ENCODE assay signal across 28 cellular contexts in genomic region chr5:43638556-43638955, GRCh38. TPM values are rescaled to one million over a fixed set of nuclear protein-coding genes. Genes with fewer than 3 reads are reported as not detected.
A peak's percentile ranks its signal among the peaks of the same experiment; 100 is the strongest.
DNase-seq lines count a peak whose midpoint lies in the region; ATAC-seq and TF ChIP-seq lines count a peak whose summit lies in the region.
"Had no signal": no experiment of that assay in that cellular context is flagged by ENCODE, and none has a peak within 500 bp of the region (broad histone marks: within the 10 kb centered on the region; RNA-seq: fewer than 3 reads in every experiment).

No MANE protein-coding gene starts in this region.

- peak; percentile 39 for DNase-seq in SK-N-MC (ENCODE audit: low read depth, low spot score)
- DNase-seq in fibroblast of the aortic adventitia (ENCODE audit: low read depth): peak; percentile 61
- DNase-seq in suprapubic skin (ENCODE audit: low spot score in 2 of 2): no peak
- no peak for DNase-seq in activated CD4-positive, alpha-beta T cell treated with anti-CD3 and anti-CD28 coated beads, Interleukin-2, amount 10 ng/mL, durations not matched to agents 24 days and 14 days
- DNase-seq: activated CD8-positive, alpha-beta T cell treated with anti-CD3 and anti-CD28 coated beads, Interleukin-2, amount 10 ng/mL, durations not matched to agents 7 days and 5 days; activated naive CD4-positive, alpha-beta T cell treated with anti-CD3 and anti-CD28 coated beads, Interleukin-2, amount 50 U/mL, for 16 hours; amygdala; brain microvascular endothelial cell; COR-L47; effector CD4-positive, alpha-beta T cell; head of caudate nucleus; islet precursor cell; NCI-H1436; NCI-H446 treated with DMSO at 0.1 percent for 48 hours; NCI-H774; occipital lobe; SIG-M5; SW 1271; upper lobe of right lung had no signal

- no peaks in the 10 kb centered on the region for H3K9me3 Mint-ChIP-seq in activated CD4-positive, alpha-beta T cell treated with anti-CD3 and anti-CD28 coated beads, Interleukin-2, amount 10 ng/mL, durations not matched to agents 24 days and 14 days
- H3K9me3 Mint-ChIP-seq: activated T-helper 17 cell treated with anti-CD3 and anti-CD28 coated beads, Interleukin-2, amount 50 U/mL, for 72 hours; natural killer cell treated with Interleukin-12 subunit alpha and Interleukin-12 subunit beta and Interleukin-15 and Interleukin-18, amount 100 ng/mL, for 72 hours; stimulated activated memory B cell treated with anti-CD40 and anti-IgM and Interleukin-4, amounts not matched to agents 10 μg/mL and 1 μg/mL and 100 μg/mL, for 72 hours had no signal

- TF ChIP-seq CTCF in fibroblast of the aortic adventitia (IDR thresholded peaks at IDR 0.05; ENCODE audit: insufficient read depth, low read length): no peak
- TF ChIP-seq CTCF in suprapubic skin (IDR thresholded peaks at IDR 0.05): no peak

- peak; percentile 19 for ATAC-seq in GM18858 (IDR thresholded peaks at IDR 0.05; ENCODE audit: unreplicated experiment)
- ATAC-seq in HG02610 (IDR thresholded peaks at IDR 0.05; ENCODE audit: unreplicated experiment): no peak
- ATAC-seq in GM21723 (IDR thresholded peaks at IDR 0.05; ENCODE audit: unreplicated experiment): no peak
- ATAC-seq: activated CD8-positive, alpha-beta T cell treated with anti-CD3 and anti-CD28 coated beads, Interleukin-2, amount 10 ng/mL, durations not matched to agents 7 days and 5 days; activated T-helper 17 cell treated with anti-CD3 and anti-CD28 coated beads, Interleukin-2, amount 50 U/mL, for 72 hours; natural killer cell treated with Interleukin-12 subunit alpha and Interleukin-12 subunit beta and Interleukin-15 and Interleukin-18, amount 100 ng/mL, for 72 hours; stimulated activated memory B cell treated with anti-CD40 and anti-IgM and Interleukin-4, amounts not matched to agents 10 μg/mL and 1 μg/mL and 100 μg/mL, for 72 hours; upper lobe of right lung had no signal

- intact Hi-C loops in activated CD4-positive, alpha-beta T cell treated with anti-CD3 and anti-CD28 coated beads, Interleukin-2, amount 10 ng/mL, durations not matched to agents 24 days and 14 days (cut with micrococcal nuclease): no loop called here

- H3K27ac Mint-ChIP-seq in activated CD4-positive, alpha-beta T cell treated with anti-CD3 and anti-CD28 coated beads, Interleukin-2, amount 10 ng/mL, durations not matched to agents 24 days and 14 days: no peak overlapping the region
- H3K27ac Mint-ChIP-seq: activated CD8-positive, alpha-beta T cell treated with anti-CD3 and anti-CD28 coated beads, Interleukin-2, amount 10 ng/mL, durations not matched to agents 7 days and 5 days had no signal

- H3K4me1 Mint-ChIP-seq in activated CD4-positive, alpha-beta T cell treated with anti-CD3 and anti-CD28 coated beads, Interleukin-2, amount 10 ng/mL, durations not matched to agents 24 days and 14 days: peaks cover 6% of the 10 kb centered on the region

- no peaks in the 10 kb centered on the region for H3K9me3 ChIP-seq in SK-N-MC (ENCODE audit: low read depth, low read length)
- no peaks in the 10 kb centered on the region for H3K9me3 ChIP-seq in suprapubic skin
- H3K9me3 ChIP-seq: upper lobe of right lung had no signal

- H3K4me3 Mint-ChIP-seq in activated CD4-positive, alpha-beta T cell treated with anti-CD3 and anti-CD28 coated beads, Interleukin-2, amount 10 ng/mL, durations not matched to agents 24 days and 14 days: no peak overlapping the region
- H3K4me3 Mint-ChIP-seq: activated CD8-positive, alpha-beta T cell treated with anti-CD3 and anti-CD28 coated beads, Interleukin-2, amount 10 ng/mL, durations not matched to agents 7 days and 5 days; activated T-helper 17 cell treated with anti-CD3 and anti-CD28 coated beads, Interleukin-2, amount 50 U/mL, for 72 hours; natural killer cell treated with Interleukin-12 subunit alpha and Interleukin-12 subunit beta and Interleukin-15 and Interleukin-18, amount 100 ng/mL, for 72 hours; stimulated activated memory B cell treated with anti-CD40 and anti-IgM and Interleukin-4, amounts not matched to agents 10 μg/mL and 1 μg/mL and 100 μg/mL, for 72 hours had no signal

- no peak for TF ChIP-seq EP300 in suprapubic skin (IDR thresholded peaks at IDR 0.05)

- H3K36me3 ChIP-seq in SK-N-MC (ENCODE audit: insufficient read depth, low read length) (peaks cover 28% of the 10 kb centered on the region), suprapubic skin (no peaks in the 10 kb centered on the region)
- H3K36me3 ChIP-seq: brain microvascular endothelial cell had no signal

- H3K27ac ChIP-seq in SK-N-MC (no peak overlapping the region), suprapubic skin (peak overlapping the region; percentile 25)
- H3K27ac ChIP-seq: brain microvascular endothelial cell, C4-2B, HL-60, KMS-11, upper lobe of right lung had no signal

- H3K4me3 ChIP-seq in SK-N-MC (no peak overlapping the region), fibroblast of the aortic adventitia (ENCODE audit: low read depth, low read length) (no peak overlapping the region), suprapubic skin (no peak overlapping the region)
- H3K4me3 ChIP-seq: upper lobe of right lung had no signal

- peaks cover 32% of the 10 kb centered on the region for H3K4me1 ChIP-seq in suprapubic skin

- peaks cover 25% of the 10 kb centered on the region for H3K36me3 Mint-ChIP-seq in activated CD4-positive, alpha-beta T cell treated with anti-CD3 and anti-CD28 coated beads, Interleukin-2, amount 10 ng/mL, durations not matched to agents 24 days and 14 days (ENCODE audit: low read depth)

- TF ChIP-seq POLR2A in suprapubic skin (IDR thresholded peaks at IDR 0.05): no peak

- H3K27me3 ChIP-seq in suprapubic skin: no peaks in the 10 kb centered on the region
- H3K27me3 ChIP-seq: brain microvascular endothelial cell, upper lobe of right lung had no signal

- H3K27me3 Mint-ChIP-seq in activated CD4-positive, alpha-beta T cell treated with anti-CD3 and anti-CD28 coated beads, Interleukin-2, amount 10 ng/mL, durations not matched to agents 24 days and 14 days: no peaks in the 10 kb centered on the region
- H3K27me3 Mint-ChIP-seq: activated T-helper 17 cell treated with anti-CD3 and anti-CD28 coated beads, Interleukin-2, amount 50 U/mL, for 72 hours; natural killer cell treated with Interleukin-12 subunit alpha and Interleukin-12 subunit beta and Interleukin-15 and Interleukin-18, amount 100 ng/mL, for 72 hours; stimulated activated memory B cell treated with anti-CD40 and anti-IgM and Interleukin-4, amounts not matched to agents 10 μg/mL and 1 μg/mL and 100 μg/mL, for 72 hours had no signal

- no peak overlapping the region for H3K9ac ChIP-seq in SK-N-MC (ENCODE audit: insufficient read length)
- H3K9ac ChIP-seq: KMS-11 had no signal

RNA-seq across cellular contexts. Expression of gene NNT, which starts 35.6 kb away (rescaled TPM):
- total RNA-seq in fibroblast of the aortic adventitia (ENCODE audit: low replicate concordance) (54.2 and 80.3 TPM in 2 replicates), suprapubic skin (10 to 100 TPM; 23.9 to 38.3 (median 32.7) TPM)
- 52.2 and 59.1 TPM in 2 replicates for total RNA-seq in activated CD4-positive, alpha-beta T cell treated with anti-CD3 and anti-CD28 coated beads, Interleukin-2, amount 10 ng/mL, durations not matched to agents 24 days and 14 days

Comparison
In these comparisons a context has a peak if more than half of its experiments do, and no peak if none do; other contexts are left out.
1. DNase-seq: peak in SK-N-MC (single experiment) and fibroblast of the aortic adventitia (single experiment); none in suprapubic skin (0 of 2) and activated CD4-positive, alpha-beta T cell treated with anti-CD3 and anti-CD28 coated beads, Interleukin-2, amount 10 ng/mL, durations not matched to agents 24 days and 14 days (single experiment).